8 cellular contexts compared by ENCODE assay signal in genomic region chr11:13667795-13668101, GRCh38. TPM values are rescaled to one million over a fixed set of nuclear protein-coding genes. Genes with fewer than 3 reads are reported as not detected.
A peak's percentile ranks its signal among the peaks of the same experiment; 100 is the strongest.
DNase-seq lines count a peak whose midpoint lies in the region; TF ChIP-seq lines count a peak whose summit lies in the region.

No MANE protein-coding gene starts in this region.

- peak overlapping the region; percentile 81 for H3K9ac ChIP-seq in HUES6 (ENCODE audit: low read length)

- POLR2A ChIA-PET in A673 (lab: Charles Lee; ENCODE audit: low non-redundant PET) = interaction anchor here (0.6 kb wide), 1 partner anchor 422 kb away, joined by 7 read pairs; no protein-coding TSS in a partner anchor

- DNase-seq in A673 (ENCODE audit: low spot score) = no peak
- no peak for DNase-seq in cardiac fibroblast (ENCODE audit: low read depth in 2 of 2)
- DNase-seq in COLO829 (ENCODE audit: low spot score) = no peak
- DNase-seq in Ammon's horn (ENCODE audit: low spot score) = no peak
- DNase-seq in occipital lobe (lab: John Stamatoyannopoulos, UW) = no peak
- DNase-seq in cortex of kidney (lab: John Stamatoyannopoulos, UW) = no peak

- TF ChIP-seq CTCF in A673 (conservative IDR thresholded peaks at IDR 0.05; ENCODE audit: low read depth, low read length) (no peak), cardiac fibroblast (IDR thresholded peaks at IDR 0.05; ENCODE audit: low read depth, low read length) (no peak)

- no TSS peak for BruUV-seq in A673 (replicated peaks; lab: Mats Ljungman, UMichigan)

- intact Hi-C loops in A673 (cut with micrococcal nuclease; ENCODE audit: unreplicated experiment) = no loop called here

- H3K4me1 ChIP-seq in A673 (ENCODE audit: insufficient read depth, low read length, poor library complexity, severe bottlenecking) = peaks cover 11% of the 10 kb centered on the region
- H3K4me1 ChIP-seq in HUES6 (ENCODE audit: control insufficient read depth, insufficient read depth, low read length) = peaks cover 13% of the 10 kb centered on the region
- peaks cover 10 to 23% of the 10 kb centered on the region in 2 donors for H3K4me1 ChIP-seq in muscle layer of duodenum (ENCODE audit: control insufficient read depth in 1 of 2, insufficient read depth in 2 of 2, low read length in 2 of 2)

- CTCF ChIA-PET in A673 (lab: Charles Lee) = interaction anchor here (0.5 kb wide), 1 partner anchor 203 kb away, joined by 9 read pairs; no protein-coding TSS in a partner anchor

- no peaks in the 10 kb centered on the region for H3K9me3 ChIP-seq in A673 (ENCODE audit: low read depth, low read length, poor library complexity, severe bottlenecking)
- H3K9me3 ChIP-seq in HUES6 (ENCODE audit: control insufficient read depth, insufficient read depth, low read depth, low read length) = no peaks in the 10 kb centered on the region; the same call in 1 of the 2 replicates
- H3K9me3 ChIP-seq in muscle layer of duodenum (ENCODE audit: control insufficient read depth in 1 of 2, low read length in 2 of 2) = no peaks in the 10 kb centered on the region

- H3K36me3 ChIP-seq in A673 (ENCODE audit: insufficient read depth, low read length, poor library complexity, severe bottlenecking) = no peaks in the 10 kb centered on the region
- no peaks in the 10 kb centered on the region for H3K36me3 ChIP-seq in HUES6 (ENCODE audit: control insufficient read depth, insufficient read depth, low read length)
- no peaks in the 10 kb centered on the region for H3K36me3 ChIP-seq in muscle layer of duodenum (ENCODE audit: control insufficient read depth in 1 of 2, insufficient read depth in 2 of 2, low read length in 2 of 2)

- H3K27me3 ChIP-seq in A673 (replicated peaks; ENCODE audit: insufficient read depth, low read depth, low read length, poor library complexity) (no peaks in the 10 kb centered on the region), HUES6 (ENCODE audit: control insufficient read depth, insufficient read depth, low read length) (no peaks in the 10 kb centered on the region), muscle layer of duodenum (ENCODE audit: low read depth, low read length) (no peaks in the 10 kb centered on the region)

- H3K27ac ChIP-seq in A673 (ENCODE audit: low read depth, low read length, poor library complexity, severe bottlenecking) = peak overlapping the region; percentile 76
- H3K27ac ChIP-seq in HUES6 (ENCODE audit: low read depth, low read length) = peak overlapping the region; percentile 73; the same call in 1 of the 2 replicates
- H3K27ac ChIP-seq in muscle layer of duodenum (ENCODE audit: low read length) = no peak overlapping the region

- peak overlapping the region; percentile 92 for H3K4me3 ChIP-seq in A673 (ENCODE audit: low read depth, low read length, poor library complexity, severe bottlenecking)
- peak overlapping the region; percentile 80 for H3K4me3 ChIP-seq in HUES6 (ENCODE audit: low read depth, low read length)
- H3K4me3 ChIP-seq in cardiac fibroblast (replicated peaks in 1 of 2; ENCODE audit: low read depth in 2 of 2, low read length in 2 of 2) = peak overlapping the region; percentile 65 to 81
- H3K4me3 ChIP-seq in muscle layer of duodenum (ENCODE audit: low read depth in 1 of 2, low read length in 2 of 2) = peak overlapping the region; percentile 81 to 84

RNA-seq across cellular contexts. Expression of gene FAR1, which starts 0.7 kb away (rescaled TPM):
- total RNA-seq in A673 (2021) = 58.4 and 66.6 TPM in 2 replicates
- total RNA-seq in occipital lobe = 90.2 TPM
